ENCODE assay signal across 8 cellular contexts in genomic region chr20:33733654-33734576, GRCh38. TPM values are rescaled to one million over a fixed set of nuclear protein-coding genes. Genes with fewer than 3 reads are reported as not detected.
DNase-seq lines count a peak whose midpoint lies in the region; ATAC-seq and TF ChIP-seq lines count a peak whose summit lies in the region.

No MANE protein-coding gene starts in this region.

- H3K27me3 ChIP-seq in CD4-positive, CD25-positive, alpha-beta regulatory T cell (ENCODE audit: control insufficient read depth, insufficient read depth, low read length): no peaks in the 10 kb centered on the region
- H3K27me3 ChIP-seq in cardiac muscle cell: no peaks in the 10 kb centered on the region

- no peak overlapping the region for H3K4me3 ChIP-seq in CD4-positive, CD25-positive, alpha-beta regulatory T cell (ENCODE audit: low read depth, low read length)
- H3K4me3 ChIP-seq in cardiac muscle cell (no peak overlapping the region), skeletal muscle cell (ENCODE audit: low read depth, low read length) (no peak overlapping the region)

- POLR2A ChIA-PET in activated CD8-positive, alpha-beta T cell treated with anti-CD3 and anti-CD28 coated beads, Interleukin-2, amount 10 ng/mL, durations not matched to agents 7 days and 5 days (lab: Charles Lee): interaction anchor here (1.2 kb wide), 1 partner anchor 18 kb away, joined by 3 read pairs; no protein-coding TSS in a partner anchor

- DNase-seq in CD4-positive, CD25-positive, alpha-beta regulatory T cell: no peak
- DNase-seq in HuH-7.5 (ENCODE audit: low spot score) (peak; percentile 31), cardiac muscle cell (ENCODE audit: low read depth in 1 of 2, low spot score in 1 of 2) (peak in 1 of 2 donors; percentile 84), skeletal muscle cell (ENCODE audit: low read depth) (peak; percentile 31), iPS-NIHi7 (ENCODE audit: extremely low spot score) (no peak), NK-92 (lab: John Stamatoyannopoulos, UW; ENCODE audit: unreplicated experiment) (no peak)
- DNase-seq in activated CD8-positive, alpha-beta T cell treated with anti-CD3 and anti-CD28 coated beads, Interleukin-2, amount 10 ng/mL, durations not matched to agents 7 days and 5 days: no peak

- H3K9me3 ChIP-seq in CD4-positive, CD25-positive, alpha-beta regulatory T cell (ENCODE audit: control insufficient read depth in 2 of 2, low read length in 2 of 2): peaks cover 0 to 15% of the 10 kb centered on the region in 2 experiments
- no peaks in the 10 kb centered on the region for H3K9me3 ChIP-seq in cardiac muscle cell (ENCODE audit: low read depth)

- peaks cover 12% of the 10 kb centered on the region for H3K36me3 Mint-ChIP-seq in CD4-positive, CD25-positive, alpha-beta regulatory T cell
- peaks cover 22% of the 10 kb centered on the region for H3K36me3 Mint-ChIP-seq in activated CD8-positive, alpha-beta T cell treated with anti-CD3 and anti-CD28 coated beads, Interleukin-2, amount 10 ng/mL, durations not matched to agents 7 days and 5 days (ENCODE audit: low read depth)

- H3K9me3 Mint-ChIP-seq in CD4-positive, CD25-positive, alpha-beta regulatory T cell: peaks cover 0 to 11% (median 5%) of the 10 kb centered on the region in 7 donors
- H3K9me3 Mint-ChIP-seq in activated CD8-positive, alpha-beta T cell treated with anti-CD3 and anti-CD28 coated beads, Interleukin-2, amount 10 ng/mL, durations not matched to agents 7 days and 5 days (ENCODE audit: insufficient read depth): peaks cover 18% of the 10 kb centered on the region

- CTCF ChIA-PET in activated CD8-positive, alpha-beta T cell treated with anti-CD3 and anti-CD28 coated beads, Interleukin-2, amount 10 ng/mL, durations not matched to agents 7 days and 5 days (lab: Charles Lee): interaction anchor here (1.4 to 5.6 kb wide), 4 partner anchors 14 to 810 kb away, joined by 3 to 24 read pairs (median 8); partner anchors contain the start of genes ACTL10 and PXMP4

- H3K36me3 ChIP-seq in CD4-positive, CD25-positive, alpha-beta regulatory T cell (ENCODE audit: control insufficient read depth, insufficient read depth, low read length): no peaks in the 10 kb centered on the region
- H3K36me3 ChIP-seq in cardiac muscle cell: no peaks in the 10 kb centered on the region

- no peak for TF ChIP-seq CTCF in cardiac muscle cell (IDR thresholded peaks at IDR 0.05; ENCODE audit: low read depth, low read length)

- peak overlapping the region; percentile 43 to 84 (median 56) for H3K27ac Mint-ChIP-seq in CD4-positive, CD25-positive, alpha-beta regulatory T cell
- peak overlapping the region; percentile 18 for H3K27ac Mint-ChIP-seq in activated CD8-positive, alpha-beta T cell treated with anti-CD3 and anti-CD28 coated beads, Interleukin-2, amount 10 ng/mL, durations not matched to agents 7 days and 5 days

- peak overlapping the region; percentile 82 to 97 (median 94) for H3K4me3 Mint-ChIP-seq in CD4-positive, CD25-positive, alpha-beta regulatory T cell
- H3K4me3 Mint-ChIP-seq in activated CD8-positive, alpha-beta T cell treated with anti-CD3 and anti-CD28 coated beads, Interleukin-2, amount 10 ng/mL, durations not matched to agents 7 days and 5 days: peak overlapping the region; percentile 89

- peaks cover 16% of the 10 kb centered on the region for H3K4me1 ChIP-seq in CD4-positive, CD25-positive, alpha-beta regulatory T cell (ENCODE audit: control insufficient read depth, insufficient read depth, low read length, poor library complexity, severe bottlenecking)
- peaks cover 6% of the 10 kb centered on the region for H3K4me1 ChIP-seq in cardiac muscle cell (ENCODE audit: low read depth)

- H3K27me3 Mint-ChIP-seq in CD4-positive, CD25-positive, alpha-beta regulatory T cell: peaks cover 11% of the 10 kb centered on the region
- H3K27me3 Mint-ChIP-seq in activated CD8-positive, alpha-beta T cell treated with anti-CD3 and anti-CD28 coated beads, Interleukin-2, amount 10 ng/mL, durations not matched to agents 7 days and 5 days (ENCODE audit: low read depth): no peaks in the 10 kb centered on the region

- no peak for ATAC-seq in CD4-positive, CD25-positive, alpha-beta regulatory T cell (ENCODE audit: low read depth in 2 of 2)
- no peak for ATAC-seq in activated CD8-positive, alpha-beta T cell treated with anti-CD3 and anti-CD28 coated beads, Interleukin-2, amount 10 ng/mL, durations not matched to agents 7 days and 5 days
- ATAC-seq in HG02588 (IDR thresholded peaks at IDR 0.05; ENCODE audit: unreplicated experiment): no peak

- peaks cover 3 to 30% (median 13%) of the 10 kb centered on the region in 4 donors for H3K4me1 Mint-ChIP-seq in CD4-positive, CD25-positive, alpha-beta regulatory T cell
- peaks cover 28% of the 10 kb centered on the region for H3K4me1 Mint-ChIP-seq in activated CD8-positive, alpha-beta T cell treated with anti-CD3 and anti-CD28 coated beads, Interleukin-2, amount 10 ng/mL, durations not matched to agents 7 days and 5 days (ENCODE audit: low read depth)

- H3K27ac ChIP-seq in CD4-positive, CD25-positive, alpha-beta regulatory T cell (ENCODE audit: insufficient read depth, low read length, poor library complexity, severe bottlenecking): no peak overlapping the region
- H3K27ac ChIP-seq in cardiac muscle cell: peak overlapping the region; percentile 43

RNA-seq across cellular contexts. Expression of gene ZNF341, which starts 2.1 kb away (rescaled TPM):
- 4.6 TPM for total RNA-seq in CD4-positive, CD25-positive, alpha-beta regulatory T cell
- polyA plus RNA-seq in CD4-positive, CD25-positive, alpha-beta regulatory T cell: 1 to 10 TPM in 3 of 4 donors, under 1 TPM in 1; 0.89 to 2.0 (median 1.2) TPM
- 1 to 10 TPM; 4.7 to 5.2 TPM for total RNA-seq in activated CD8-positive, alpha-beta T cell treated with anti-CD3 and anti-CD28 coated beads, Interleukin-2, amount 10 ng/mL, durations not matched to agents 7 days and 5 days
- total RNA-seq in cardiac muscle cell: 2.7 and 3.8 TPM in 2 replicates
- 1.7 and 3.1 TPM in 2 replicates for polyA plus RNA-seq in cardiac muscle cell

RNA-seq across cellular contexts. Expression of gene PXMP4, which starts 13.8 kb away (rescaled TPM):
- total RNA-seq in CD4-positive, CD25-positive, alpha-beta regulatory T cell: 5.3 TPM
- 10 to 100 TPM; 10.7 to 14.5 (median 11.8) TPM for polyA plus RNA-seq in CD4-positive, CD25-positive, alpha-beta regulatory T cell
- 10 to 100 TPM; 17.1 to 17.7 TPM for total RNA-seq in activated CD8-positive, alpha-beta T cell treated with anti-CD3 and anti-CD28 coated beads, Interleukin-2, amount 10 ng/mL, durations not matched to agents 7 days and 5 days
- 9.2 and 9.9 TPM in 2 replicates for total RNA-seq in cardiac muscle cell
- polyA plus RNA-seq in cardiac muscle cell: 13.8 and 14.9 TPM in 2 replicates

RNA-seq across cellular contexts. Expression of gene E2F1, which starts 47.7 kb away (rescaled TPM):
- total RNA-seq in CD4-positive, CD25-positive, alpha-beta regulatory T cell: 3.1 TPM
- polyA plus RNA-seq in CD4-positive, CD25-positive, alpha-beta regulatory T cell: 1 to 10 TPM in 1 of 4 donors, under 1 TPM in 3; 0.48 to 2.4 (median 0.85) TPM
- 10 to 100 TPM; 74.5 to 80.8 TPM for total RNA-seq in activated CD8-positive, alpha-beta T cell treated with anti-CD3 and anti-CD28 coated beads, Interleukin-2, amount 10 ng/mL, durations not matched to agents 7 days and 5 days
- 21.2 and 34.6 TPM in 2 replicates for total RNA-seq in cardiac muscle cell
- polyA plus RNA-seq in cardiac muscle cell: 26.7 and 61.4 TPM in 2 replicates

RNA-seq across cellular contexts. Expression of gene NECAB3, which starts 59.7 kb away (rescaled TPM):
- total RNA-seq in CD4-positive, CD25-positive, alpha-beta regulatory T cell: 15.6 TPM
- 1 to 10 TPM; 3.0 to 6.3 (median 3.6) TPM for polyA plus RNA-seq in CD4-positive, CD25-positive, alpha-beta regulatory T cell
- total RNA-seq in activated CD8-positive, alpha-beta T cell treated with anti-CD3 and anti-CD28 coated beads, Interleukin-2, amount 10 ng/mL, durations not matched to agents 7 days and 5 days: 10 to 100 TPM; 28.4 to 38.2 TPM
- 185 and 187 TPM in 2 replicates for total RNA-seq in cardiac muscle cell
- polyA plus RNA-seq in cardiac muscle cell: 93.1 and 98.5 TPM in 2 replicates

Comparison
In these comparisons a context has a peak if more than half of its experiments do, and no peak if none do; other contexts are left out.
1. DNase-seq: peak in HuH-7.5 (single experiment) and skeletal muscle cell (single experiment); none in CD4-positive, CD25-positive, alpha-beta regulatory T cell (0 of 3), activated CD8-positive, alpha-beta T cell treated with anti-CD3 and anti-CD28 coated beads, Interleukin-2, amount 10 ng/mL, durations not matched to agents 7 days and 5 days (single experiment), iPS-NIHi7 (single experiment) and NK-92 (single experiment).